ENCODE assay signal across 1 cellular context in genomic region chr12:22624908-22625646, GRCh38.
TF ChIP-seq lines count a peak whose summit lies in the region.

Gene ETNK1 (plus strand): TSS chr12:22625171. CDS start chr12:22625431, 260 bp downstream.

TF ChIP-seq in K562, 482 proteins besides CTCF, POLR2A, EP300 and RAD21 (continued from another document and continues in another):
- TF ChIP-seq ATF6 (CRISPR knock-in tag; IDR thresholded peaks at IDR 0.05) (peak; percentile 67; the same call in 1 of the 2 replicates), ATF1 (CRISPR knock-in tag; IDR thresholded peaks at IDR 0.05) (0 out of 2 replicates have a peak, but pooled peaks have one; percentile 20), ATF1 (tag; IDR thresholded peaks at IDR 0.05) (peak; percentile 94), CBX3 (IDR thresholded peaks at IDR 0.05; ENCODE audit: borderline replicate concordance in 1 of 2, low read length in 2 of 2) (peak in 1 of 2 experiments; percentile 53; a peak in 1 of 3 replicates), ZBTB34 (CRISPR knock-in tag; IDR thresholded peaks at IDR 0.05) (no peak), SAFB (IDR thresholded peaks at IDR 0.05; ENCODE audit: borderline replicate concordance, low read depth, low read length) (no peak), PKNOX1 (IDR thresholded peaks at IDR 0.05) (peak; percentile 9; the same call in 1 of the 2 replicates), CGGBP1 (CRISPR knock-in tag; IDR thresholded peaks at IDR 0.05) (0 out of 2 replicates have a peak, but pooled peaks have one; percentile 7), ESRRA (IDR thresholded peaks at IDR 0.05; ENCODE audit: borderline replicate concordance, low read depth) (0 out of 2 replicates have a peak, but pooled peaks have one; percentile 36), AFF1 (IDR thresholded peaks at IDR 0.05; ENCODE audit: low read depth in 1 of 2, partially characterized antibody in 2 of 2) (no peak), TFAP4 (CRISPR knock-in tag; IDR thresholded peaks at IDR 0.05; ENCODE audit: borderline replicate concordance) (peak; percentile 88), LARP7 (IDR thresholded peaks at IDR 0.05) (no peak), RREB1 (CRISPR knock-in tag; IDR thresholded peaks at IDR 0.05) (no peak), SIN3B (IDR thresholded peaks at IDR 0.05; ENCODE audit: low read depth) (peak; percentile 56; the same call in 1 of the 2 replicates), ETV5 (CRISPR knock-in tag; IDR thresholded peaks at IDR 0.05; ENCODE audit: low read depth) (no peak), ZC3H11A (IDR thresholded peaks at IDR 0.05; ENCODE audit: low read depth, low read length) (no peak), HDAC8 (tag; IDR thresholded peaks at IDR 0.05) (0 out of 2 replicates have a peak, but pooled peaks have one; percentile 42), BRD9 (IDR thresholded peaks at IDR 0.05; ENCODE audit: low read depth, partially characterized antibody) (no peak), CREBBP (IDR thresholded peaks at IDR 0.05; ENCODE audit: low read depth, low read length) (no peak), MEF2D (tag; conservative IDR thresholded peaks at IDR 0.05; ENCODE audit: low read depth) (no peak), PHF21A (IDR thresholded peaks at IDR 0.05; ENCODE audit: borderline replicate concordance, low read depth) (no peak), HOMEZ (CRISPR knock-in tag; IDR thresholded peaks at IDR 0.05) (no peak), FOXP4 (CRISPR knock-in tag; IDR thresholded peaks at IDR 0.05; ENCODE audit: borderline replicate concordance) (no peak), ETV1 (tag; conservative IDR thresholded peaks at IDR 0.05; ENCODE audit: low read depth) (no peak), REST (CRISPR knock-in tag; IDR thresholded peaks at IDR 0.05; ENCODE audit: low read depth) (no peak), SAP30 (IDR thresholded peaks at IDR 0.05; ENCODE audit: borderline replicate concordance, insufficient read depth, low read depth, low read length, poor library complexity, severe bottlenecking) (peak; percentile 59), ZZZ3 (IDR thresholded peaks at IDR 0.05) (no peak), ZBTB7A (IDR thresholded peaks at IDR 0.05; ENCODE audit: borderline replicate concordance, control insufficient read depth, low read depth, low read length) (peak; percentile 72; the same call in 1 of the 2 replicates), TCF7L2 (IDR thresholded peaks at IDR 0.05; ENCODE audit: low read depth, low read length) (no peak), FOXK2 (conservative IDR thresholded peaks at IDR 0.05 in 1 of 2, IDR thresholded peaks at IDR 0.05 in 1 of 2; ENCODE audit: low read depth in 2 of 2) (peak; percentile 55 to 78; a peak in 3 of 4 replicates)
